Comparison of ENCODE assay signal across 23 cellular contexts in the genomic region with DNA sequence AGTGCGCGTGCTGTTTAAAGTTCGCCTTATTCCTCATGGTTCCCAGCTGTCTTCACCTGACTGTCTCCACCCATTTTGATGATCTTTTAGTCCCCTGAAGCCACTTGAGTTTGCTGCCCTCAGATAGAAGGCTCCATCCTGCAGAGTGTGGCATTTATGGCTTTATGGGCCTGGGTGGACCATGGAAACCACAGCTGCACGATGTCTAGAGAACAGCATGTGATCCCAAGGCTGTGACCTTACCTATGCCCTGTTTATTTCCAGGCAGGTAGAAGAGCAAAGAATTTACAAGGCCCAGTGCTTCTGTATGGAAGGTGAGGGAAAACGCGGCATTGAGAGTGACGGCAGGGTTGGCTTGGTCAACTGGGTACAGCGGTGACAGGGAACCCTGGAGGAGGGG.
DNase-seq lines count a peak whose midpoint lies in the region; ATAC-seq, FAIRE-seq and TF ChIP-seq lines count a peak whose summit lies in the region.
"Had no signal": no experiment of that assay in that cellular context is flagged by ENCODE, and none has a peak within 500 bp of the region (broad histone marks: within the 10 kb centered on the region; RNA-seq: fewer than 3 reads in every experiment).

No MANE protein-coding gene starts in this region.

- no peaks in the 10 kb centered on the region for H3K9me3 ChIP-seq in Peyer's patch
- no peaks in the 10 kb centered on the region for H3K9me3 ChIP-seq in colonic mucosa
- H3K9me3 ChIP-seq in mucosa of rectum (ENCODE audit: control insufficient read depth in 2 of 2, low read length in 2 of 2), result no peaks in the 10 kb centered on the region
- H3K9me3 ChIP-seq: BE2C had no signal

- H3K27ac ChIP-seq in Peyer's patch (peak overlapping the region in 2 of 4 donors; percentile 64 to 68), colonic mucosa (no peak overlapping the region), mucosa of rectum (ENCODE audit: low read depth in 2 of 2, low read length in 2 of 2) (peak overlapping the region; percentile 35 to 45)
- H3K27ac ChIP-seq: GM23248, HL-60 had no signal

- H3K4me3 ChIP-seq in Peyer's patch, result no peak overlapping the region
- no peak overlapping the region for H3K4me3 ChIP-seq in colonic mucosa
- no peak overlapping the region for H3K4me3 ChIP-seq in mucosa of rectum (ENCODE audit: low read length in 2 of 2)
- H3K4me3 ChIP-seq: GM12878, GM23248 had no signal

- FAIRE-seq in urothelium cell line (lab: Jason Lieb, UNC), result peak; percentile 69
- FAIRE-seq: A204.1, GM12878 had no signal

- ATAC-seq in GM18907 (IDR thresholded peaks at IDR 0.05; ENCODE audit: unreplicated experiment), result no peak
- ATAC-seq: GM12878, HCT116 had no signal

- H3K27me3 ChIP-seq in Peyer's patch, result no peaks in the 10 kb centered on the region
- H3K27me3 ChIP-seq in colonic mucosa, result no peaks in the 10 kb centered on the region
- no peaks in the 10 kb centered on the region for H3K27me3 ChIP-seq in mucosa of rectum (ENCODE audit: control insufficient read depth in 2 of 2, insufficient read depth in 2 of 2, low read length in 2 of 2)
- H3K27me3 ChIP-seq: BE2C had no signal

- no peak for TF ChIP-seq POLR2A in Peyer's patch (IDR thresholded peaks at IDR 0.05)

- peaks cover 0 to 6% (median 0%) of the 10 kb centered on the region in 4 donors for H3K4me1 ChIP-seq in Peyer's patch
- H3K4me1 ChIP-seq in colonic mucosa, result no peaks in the 10 kb centered on the region
- peaks cover 6 to 20% of the 10 kb centered on the region in 2 donors for H3K4me1 ChIP-seq in mucosa of rectum (ENCODE audit: control insufficient read depth in 2 of 2, insufficient read depth in 2 of 2, low read length in 2 of 2)

- DNase-seq in Peyer's patch (peak in 2 of 3 donors; percentile 64 to 74), colonic mucosa (peak; percentile 58), urothelium cell line (ENCODE audit: low spot score) (no peak)
- no peak for DNase-seq in activated effector memory CD4-positive, alpha-beta T cell treated with Interleukin-2 at 50 U/mL for 16 hours
- no peak for DNase-seq in activated naive CD4-positive, alpha-beta T cell treated with Interleukin-2 at 50 U/mL for 16 hours
- DNase-seq: ACHN; C1 segment of cervical spinal cord; CD4-positive, CD25-positive, alpha-beta regulatory T cell; CD8-positive, alpha-beta memory T cell; COR-L47; DMS 273 treated with DMSO at 0.1 percent for 48 hours; DMS53; DND-41; EL; GM23248; HFFc6 had no signal

- H3K9ac ChIP-seq in colonic mucosa (ENCODE audit: low read depth in 2 of 2, low read length in 2 of 2) (no peak overlapping the region), mucosa of rectum (ENCODE audit: low read depth in 1 of 2, low read length in 2 of 2) (no peak overlapping the region)
- H3K9ac ChIP-seq: GM23248 had no signal

- no peaks in the 10 kb centered on the region for H3K36me3 ChIP-seq in Peyer's patch
- H3K36me3 ChIP-seq in colonic mucosa, result no peaks in the 10 kb centered on the region
- H3K36me3 ChIP-seq in mucosa of rectum (ENCODE audit: control insufficient read depth in 2 of 2, insufficient read depth in 2 of 2, low read length in 2 of 2), result peaks cover 0 to 5% of the 10 kb centered on the region in 2 donors
- H3K36me3 ChIP-seq: BE2C had no signal

- intact Hi-C loops in colonic mucosa (cut with DNase I), result no loop called here

- no peak for TF ChIP-seq CTCF in Peyer's patch (IDR thresholded peaks at IDR 0.05)
- TF ChIP-seq CTCF in colonic mucosa (IDR thresholded peaks at IDR 0.05), result no peak

Comparison
In these comparisons a context has a peak if more than half of its experiments do, and no peak if none do; other contexts are left out.
1. DNase-seq: peak in Peyer's patch (2 of 3) and colonic mucosa (single experiment); none in urothelium cell line (single experiment), activated effector memory CD4-positive, alpha-beta T cell treated with Interleukin-2 at 50 U/mL for 16 hours (single experiment) and activated naive CD4-positive, alpha-beta T cell treated with Interleukin-2 at 50 U/mL for 16 hours (single experiment).